ENCODE assay signal across 16 cellular contexts in the genomic region with DNA sequence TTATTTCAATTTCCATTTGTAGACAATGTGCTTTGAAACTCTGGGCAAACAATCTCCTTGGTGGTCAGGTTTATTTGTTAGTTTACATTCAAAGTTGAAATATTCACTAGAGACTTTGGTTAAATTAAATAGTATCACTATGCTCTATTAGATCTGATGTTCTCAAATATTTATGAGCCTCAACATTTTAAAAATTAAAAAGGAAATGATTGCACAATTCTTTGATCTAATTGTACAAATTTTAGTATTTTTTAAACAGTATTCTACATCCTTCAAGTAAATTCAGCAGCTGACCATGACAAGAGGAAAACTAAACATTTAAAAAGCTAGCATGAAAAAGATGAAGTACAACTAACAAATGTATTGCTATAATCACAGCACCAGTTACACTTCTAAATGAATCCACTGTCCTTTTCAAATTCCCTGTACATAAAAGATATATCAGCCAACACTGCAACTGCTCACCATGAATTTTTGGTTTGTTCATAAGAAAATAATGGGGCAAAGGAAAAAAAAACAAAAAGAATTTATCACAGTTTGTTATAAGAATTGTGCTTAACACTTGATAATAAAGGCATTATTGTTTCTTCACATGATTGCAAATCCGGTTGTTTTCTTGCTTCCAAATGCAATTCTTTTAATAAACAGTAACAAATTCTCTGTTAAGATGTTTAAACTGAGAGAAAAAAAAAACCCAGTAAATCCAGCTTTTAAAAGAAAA. TPM values are rescaled to one million over a fixed set of nuclear protein-coding genes. Genes with fewer than 3 reads are reported as not detected.
DNase-seq lines count a peak whose midpoint lies in the region; FAIRE-seq and TF ChIP-seq lines count a peak whose summit lies in the region.
"Had no signal": no experiment of that assay in that cellular context is flagged by ENCODE, and none has a peak within 500 bp of the region (broad histone marks: within the 10 kb centered on the region; RNA-seq: fewer than 3 reads in every experiment).

No MANE protein-coding gene starts in this region.

- H3K27me3 ChIP-seq in breast epithelium: no peaks in the 10 kb centered on the region

- H3K4me3 ChIP-seq in breast epithelium: no peak overlapping the region

- TF ChIP-seq POLR2A in breast epithelium (IDR thresholded peaks at IDR 0.05): no peak

- H3K36me3 ChIP-seq in breast epithelium: no peaks in the 10 kb centered on the region

- H3K4me1 Mint-ChIP-seq in mesothelial cell of epicardium: peaks cover 7% of the 10 kb centered on the region
- H3K4me1 Mint-ChIP-seq in glutamatergic neuron (ENCODE audit: low read depth, unreplicated experiment): no peaks in the 10 kb centered on the region
- H3K4me1 Mint-ChIP-seq: CD14-positive monocyte had no signal

- H3K4me3 Mint-ChIP-seq in mesothelial cell of epicardium (no peak overlapping the region), glutamatergic neuron (ENCODE audit: unreplicated experiment) (no peak overlapping the region)
- H3K4me3 Mint-ChIP-seq: CD14-positive monocyte; CD8-positive, alpha-beta T cell; HFFc6 had no signal

- H3K27me3 Mint-ChIP-seq in mesothelial cell of epicardium (ENCODE audit: low read depth) (no peaks in the 10 kb centered on the region), glutamatergic neuron (ENCODE audit: unreplicated experiment) (no peaks in the 10 kb centered on the region)

- H3K9me3 ChIP-seq in breast epithelium: no peaks in the 10 kb centered on the region

- DNase-seq in D721Med (ENCODE audit: insufficient read length, low spot score) (no peak), foreskin melanocyte (peak; percentile 57), mesothelial cell of epicardium (ENCODE audit: low spot score in 2 of 2, unreplicated experiment in 2 of 2) (no peak), glutamatergic neuron (no peak), iPS-NIHi11 (ENCODE audit: low spot score) (no peak), breast epithelium (ENCODE audit: low spot score in 2 of 2) (no peak), NCI-H345 treated with DMSO at 0.1 percent for 48 hours (lab: John Stamatoyannopoulos, UW; ENCODE audit: unreplicated experiment) (no peak)
- DNase-seq: CD8-positive, alpha-beta T cell; COR-L47; DND-41; HCEC 1CT; HFFc6 had no signal

- no peak for TF ChIP-seq CTCF in D721Med (IDR thresholded peaks at IDR 0.05; ENCODE audit: insufficient read depth, missing control alignments)
- TF ChIP-seq CTCF in mesothelial cell of epicardium (IDR thresholded peaks at IDR 0.05; ENCODE audit: unreplicated experiment): no peak
- no peak for TF ChIP-seq CTCF in glutamatergic neuron (IDR thresholded peaks at IDR 0.05; ENCODE audit: partially characterized antibody, unreplicated experiment)
- no peak for TF ChIP-seq CTCF in breast epithelium (IDR thresholded peaks at IDR 0.05)

- intact Hi-C loops in breast epithelium (cut with DNase I; ENCODE audit: low total_unique reads): no loop called here

- H3K36me3 Mint-ChIP-seq in mesothelial cell of epicardium (peaks cover 30% of the 10 kb centered on the region), glutamatergic neuron (ENCODE audit: unreplicated experiment) (peaks cover 10% of the 10 kb centered on the region)

- H3K27ac Mint-ChIP-seq in mesothelial cell of epicardium (peak overlapping the region; percentile 40), glutamatergic neuron (ENCODE audit: unreplicated experiment) (no peak overlapping the region)
- H3K27ac Mint-ChIP-seq: CD8-positive, alpha-beta T cell; HFFc6 had no signal

- no peaks in the 10 kb centered on the region for H3K4me1 ChIP-seq in breast epithelium

- H3K27ac ChIP-seq in angular gyrus (ENCODE audit: low read depth, low read length): peak overlapping the region; percentile 13
- H3K27ac ChIP-seq in breast epithelium: no peak overlapping the region
- H3K27ac ChIP-seq: 22Rv1, HL-60 had no signal

- peak; percentile 77 for FAIRE-seq in D721Med (lab: Jason Lieb, UNC)

- H3K9me3 Mint-ChIP-seq in mesothelial cell of epicardium (no peaks in the 10 kb centered on the region), glutamatergic neuron (ENCODE audit: unreplicated experiment) (no peaks in the 10 kb centered on the region)
- H3K9me3 Mint-ChIP-seq: CD14-positive monocyte; CD8-positive, alpha-beta T cell; HFFc6 had no signal

RNA-seq across cellular contexts. Expression of a gene that starts 10.7 kb away (rescaled TPM):
- total RNA-seq in mesothelial cell of epicardium: 13.1 to 15.6 TPM (median 15.2 TPM) in 3 replicates
- total RNA-seq in glutamatergic neuron (ENCODE audit: unreplicated experiment): 15.8 TPM
- 10 to 100 TPM; 13.5 to 21.0 (median 17.3) TPM for total RNA-seq in breast epithelium

RNA-seq across cellular contexts. Expression of a gene that starts 31.8 kb away (rescaled TPM):
- total RNA-seq in mesothelial cell of epicardium (31.1 to 40.8 TPM (median 37.2 TPM) in 3 replicates), glutamatergic neuron (ENCODE audit: unreplicated experiment) (41.3 TPM), breast epithelium (10 to 100 TPM; 18.1 to 43.2 (median 33.1) TPM)
